Comparison of ENCODE assay signal across 22 cellular contexts in genomic region chr3:56356820-56357219, GRCh38.
DNase-seq lines count a peak whose midpoint lies in the region; ATAC-seq and TF ChIP-seq lines count a peak whose summit lies in the region.
"Had no signal": no experiment of that assay in that cellular context is flagged by ENCODE, and none has a peak within 500 bp of the region (broad histone marks: within the 10 kb centered on the region; RNA-seq: fewer than 3 reads in every experiment).

No MANE protein-coding gene starts in this region.

- POLR2A ChIA-PET in WTC11 (lab: Charles Lee) = no interaction called here

- H3K4me3 ChIP-seq in cardiac muscle cell (no peak overlapping the region), heart left ventricle (no peak overlapping the region), right lobe of liver (no peak overlapping the region), neural cell (ENCODE audit: low read length) (no peak overlapping the region), psoas muscle (no peak overlapping the region)
- H3K4me3 ChIP-seq: A549; BLaER1 treated with 17β-estradiol and CSF1 and Interleukin-3, amounts not matched to agents 10 nM and 100 nM; GM12878; HAP-1 had no signal

- H3K79me2 ChIP-seq in neural cell (replicated peaks; ENCODE audit: insufficient read depth, low read length) = no peaks in the 10 kb centered on the region

- H3K36me3 ChIP-seq in cardiac muscle cell (no peaks in the 10 kb centered on the region), heart left ventricle (no peaks in the 10 kb centered on the region), right lobe of liver (no peaks in the 10 kb centered on the region), neural cell (ENCODE audit: insufficient read depth, low read length) (no peaks in the 10 kb centered on the region), psoas muscle (ENCODE audit: insufficient read depth in 1 of 2, low read depth in 1 of 2) (no peaks in the 10 kb centered on the region)
- H3K36me3 ChIP-seq: BE2C; BLaER1 treated with 17β-estradiol and CSF1 and Interleukin-3, amounts not matched to agents 10 nM and 100 nM; HAP-1 had no signal

- H3K27ac Mint-ChIP-seq in WTC11 = peak overlapping the region; percentile 51; the same call in 1 of the 2 replicates
- H3K27ac Mint-ChIP-seq: CD14-positive monocyte; CD4-positive, alpha-beta T cell; CD8-positive, alpha-beta memory T cell; HFFc6 had no signal

- TF ChIP-seq CTCF in cardiac muscle cell (IDR thresholded peaks at IDR 0.05; ENCODE audit: low read depth, low read length) (no peak), heart left ventricle (IDR thresholded peaks at IDR 0.05) (no peak), WTC11 (IDR thresholded peaks at IDR 0.05) (no peak), right lobe of liver (IDR thresholded peaks at IDR 0.05) (no peak), neural cell (IDR thresholded peaks at IDR 0.05; ENCODE audit: poor library complexity, severe bottlenecking) (no peak), psoas muscle (IDR thresholded peaks at IDR 0.05) (no peak)

- no peaks in the 10 kb centered on the region for H3K27me3 Mint-ChIP-seq in WTC11 (ENCODE audit: low read depth)
- H3K27me3 Mint-ChIP-seq: CD4-positive, alpha-beta T cell had no signal

- H3K36me3 Mint-ChIP-seq in WTC11 = peaks cover 19% of the 10 kb centered on the region
- H3K36me3 Mint-ChIP-seq: CD14-positive monocyte; CD8-positive, alpha-beta memory T cell had no signal

- H3K9me3 ChIP-seq in cardiac muscle cell (ENCODE audit: low read depth) = no peaks in the 10 kb centered on the region
- H3K9me3 ChIP-seq in heart left ventricle = no peaks in the 10 kb centered on the region
- H3K9me3 ChIP-seq in right lobe of liver = no peaks in the 10 kb centered on the region
- no peaks in the 10 kb centered on the region for H3K9me3 ChIP-seq in neural cell (ENCODE audit: low read length)
- H3K9me3 ChIP-seq in psoas muscle = no peaks in the 10 kb centered on the region
- H3K9me3 ChIP-seq: A549, BE2C, HAP-1 had no signal

- no peak overlapping the region for H3K4me3 Mint-ChIP-seq in WTC11
- H3K4me3 Mint-ChIP-seq: CD14-positive monocyte; CD4-positive, alpha-beta T cell; CD8-positive, alpha-beta memory T cell; HFFc6 had no signal

- CTCF ChIA-PET in WTC11 (lab: Charles Lee) = interaction anchor here (1.0 to 3.9 kb wide), 6 partner anchors 9 to 138 kb away, joined by 3 to 51 read pairs (median 8); no protein-coding TSS in a partner anchor

- H3K27me3 ChIP-seq in cardiac muscle cell (no peaks in the 10 kb centered on the region), heart left ventricle (no peaks in the 10 kb centered on the region), right lobe of liver (no peaks in the 10 kb centered on the region), neural cell (ENCODE audit: insufficient read depth, low read depth, low read length) (no peaks in the 10 kb centered on the region), psoas muscle (ENCODE audit: insufficient read depth in 3 of 3, low read length in 2 of 3) (no peaks in the 10 kb centered on the region)
- H3K27me3 ChIP-seq: BE2C; BLaER1 treated with 17β-estradiol and CSF1 and Interleukin-3, amounts not matched to agents 10 nM and 100 nM had no signal

- no peak overlapping the region for H3K4me2 ChIP-seq in neural cell (ENCODE audit: low read length)
- H3K4me2 ChIP-seq: A549 had no signal

- no peaks in the 10 kb centered on the region for H3K9me2 ChIP-seq in neural cell (ENCODE audit: insufficient read depth, low read length)

- no peaks in the 10 kb centered on the region for H3F3A ChIP-seq in neural cell (ENCODE audit: insufficient read depth, low read length, poor library complexity, severe bottlenecking)

- peaks cover 37% of the 10 kb centered on the region for H3K4me1 Mint-ChIP-seq in WTC11
- H3K4me1 Mint-ChIP-seq: CD8-positive, alpha-beta memory T cell had no signal

- H3K4me1 ChIP-seq in cardiac muscle cell (ENCODE audit: low read depth) (peaks cover 6% of the 10 kb centered on the region), heart left ventricle (no peaks in the 10 kb centered on the region), right lobe of liver (peaks cover 0 to 19% (median 5%) of the 10 kb centered on the region in 4 donors), psoas muscle (no peaks in the 10 kb centered on the region)
- H3K4me1 ChIP-seq: BE2C, HAP-1 had no signal

- no peak overlapping the region for H3K9ac ChIP-seq in neural cell (ENCODE audit: low read length)

- H2AFZ ChIP-seq in neural cell (ENCODE audit: low read depth, low read length) = no peak overlapping the region

- intact Hi-C loops in heart left ventricle (cut with DNase I) = no loop called here
- intact Hi-C loops in right lobe of liver (cut with DNase I) = no loop called here
- intact Hi-C loops in psoas muscle (cut with DNase I) = no loop called here

- H4K20me1 ChIP-seq in neural cell (ENCODE audit: insufficient read depth) = no peaks in the 10 kb centered on the region
- H4K20me1 ChIP-seq: BLaER1 treated with 17β-estradiol and CSF1 and Interleukin-3, amounts not matched to agents 10 nM and 100 nM had no signal

- H3K27ac ChIP-seq in cardiac muscle cell (peak overlapping the region; percentile 79), heart left ventricle (no peak overlapping the region), right lobe of liver (peak overlapping the region in 2 of 3 donors; percentile 59 to 75), neural cell (ENCODE audit: low read length) (peak overlapping the region; percentile 7), psoas muscle (no peak overlapping the region)
- H3K27ac ChIP-seq: A549 had no signal

- TF ChIP-seq EP300 in neural cell (conservative IDR thresholded peaks at IDR 0.05; ENCODE audit: poor library complexity, severe bottlenecking) = no peak

- no peak for TF ChIP-seq POLR2A in heart left ventricle (IDR thresholded peaks at IDR 0.05)
- no peak for TF ChIP-seq POLR2A in right lobe of liver (IDR thresholded peaks at IDR 0.05)

- TF ChIP-seq RAD21 in neural cell (conservative IDR thresholded peaks at IDR 0.05) = no peak

- no peak for DNase-seq in cardiac muscle cell (ENCODE audit: low read depth in 1 of 2, low spot score in 1 of 2)
- DNase-seq in heart left ventricle = no peak
- DNase-seq in WTC11 (ENCODE audit: low spot score) = no peak
- DNase-seq in right lobe of liver = no peak
- no peak for DNase-seq in psoas muscle
- DNase-seq: 8988T; AML-193; BE2C; CD4-positive, alpha-beta T cell; CD8-positive, alpha-beta memory T cell; DMS 273 treated with DMSO at 0.1 percent for 48 hours; EL; GDM1; GOT3; HFFc6 had no signal

- H3K9me3 Mint-ChIP-seq in WTC11 = peaks cover 17% of the 10 kb centered on the region
- H3K9me3 Mint-ChIP-seq: CD4-positive, alpha-beta T cell; CD8-positive, alpha-beta memory T cell had no signal

- ATAC-seq in heart left ventricle (no peak), WTC11 (no peak), right lobe of liver (peak; percentile 52 to 68 (median 56)), psoas muscle (no peak), HG02678 (IDR thresholded peaks at IDR 0.05; ENCODE audit: unreplicated experiment) (no peak)
- ATAC-seq: A549, GM12878 had no signal

TF ChIP-seq in WTC11, 78 proteins besides CTCF, POLR2A, EP300 and RAD21 (continues in another document):
- TF ChIP-seq SOX15 (CRISPR knock-in tag; IDR thresholded peaks at IDR 0.05) = no peak
- TF ChIP-seq, protein P1, sequence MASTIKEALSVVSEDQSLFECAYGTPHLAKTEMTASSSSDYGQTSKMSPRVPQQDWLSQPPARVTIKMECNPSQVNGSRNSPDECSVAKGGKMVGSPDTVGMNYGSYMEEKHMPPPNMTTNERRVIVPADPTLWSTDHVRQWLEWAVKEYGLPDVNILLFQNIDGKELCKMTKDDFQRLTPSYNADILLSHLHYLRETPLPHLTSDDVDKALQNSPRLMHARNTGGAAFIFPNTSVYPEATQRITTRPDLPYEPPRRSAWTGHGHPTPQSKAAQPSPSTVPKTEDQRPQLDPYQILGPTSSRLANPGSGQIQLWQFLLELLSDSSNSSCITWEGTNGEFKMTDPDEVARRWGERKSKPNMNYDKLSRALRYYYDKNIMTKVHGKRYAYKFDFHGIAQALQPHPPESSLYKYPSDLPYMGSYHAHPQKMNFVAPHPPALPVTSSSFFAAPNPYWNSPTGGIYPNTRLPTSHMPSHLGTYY (CRISPR knock-in tag; IDR thresholded peaks at IDR 0.05) = no peak

TF ChIP-seq in neural cell, 6 proteins besides CTCF, POLR2A, EP300 and RAD21:
- no peak for TF ChIP-seq MXI1 (conservative IDR thresholded peaks at IDR 0.05; ENCODE audit: poor library complexity, severe bottlenecking)
- TF ChIP-seq SMC3 (conservative IDR thresholded peaks at IDR 0.05; ENCODE audit: poor library complexity) = no peak
- TF ChIP-seq TAF1 (IDR thresholded peaks at IDR 0.05; ENCODE audit: low read depth) = no peak
- TF ChIP-seq REST (IDR thresholded peaks at IDR 0.05; ENCODE audit: borderline replicate concordance) = no peak
- TF ChIP-seq POLR2AphosphoS5 (IDR thresholded peaks at IDR 0.05) = no peak
- no peak for TF ChIP-seq EZH2 (IDR thresholded peaks at IDR 0.05; ENCODE audit: borderline replicate concordance, insufficient read depth, low read length, poor library complexity, severe bottlenecking)

Comparison
In these comparisons a context has a peak if more than half of its experiments do, and no peak if none do; other contexts are left out.
1. H3K27ac ChIP-seq: peak in cardiac muscle cell (single experiment), right lobe of liver (2 of 3) and neural cell (single experiment); none in heart left ventricle (0 of 12) and psoas muscle (single experiment).
2. ATAC-seq: peak in right lobe of liver (4 of 4); none in heart left ventricle (0 of 4), WTC11 (single experiment), psoas muscle (0 of 4) and HG02678 (single experiment).